ENCODE assay signal across 13 cellular contexts in the genomic region with DNA sequence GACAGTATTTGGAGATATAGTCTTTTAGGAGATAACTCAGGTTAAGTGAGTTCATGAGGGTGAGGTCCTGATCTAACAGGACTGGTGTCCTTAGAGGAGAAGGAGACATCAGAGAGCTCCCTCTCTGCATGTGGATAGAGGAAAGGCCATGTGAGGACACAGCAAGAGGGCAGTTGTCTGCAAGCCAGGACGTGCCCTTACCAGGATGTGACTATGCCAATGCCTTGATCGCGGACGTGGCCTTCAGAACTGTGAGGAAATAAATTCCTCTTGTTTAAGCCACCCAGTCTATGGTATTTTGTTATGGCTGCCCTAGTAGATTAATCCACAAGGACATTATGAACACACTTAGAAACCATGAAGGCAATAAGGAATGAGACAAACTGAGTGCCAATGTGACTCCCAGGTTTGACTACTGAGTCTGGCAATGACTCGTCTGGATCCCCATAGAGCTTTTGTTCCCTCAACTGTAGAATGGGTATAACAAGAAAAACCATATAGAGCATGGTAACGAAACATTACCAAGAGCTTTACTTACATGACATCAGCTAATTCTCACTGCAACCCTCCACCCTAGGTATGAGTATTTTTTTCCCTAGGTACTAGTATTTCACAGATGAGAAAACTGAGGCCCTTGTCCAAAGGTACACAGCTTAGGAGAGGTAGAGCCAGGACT. TPM values are rescaled to one million over a fixed set of nuclear protein-coding genes. Genes with fewer than 3 reads are reported as not detected.
DNase-seq lines count a peak whose midpoint lies in the region; ATAC-seq and TF ChIP-seq lines count a peak whose summit lies in the region.
"Had no signal": no experiment of that assay in that cellular context is flagged by ENCODE, and none has a peak within 500 bp of the region (broad histone marks: within the 10 kb centered on the region; RNA-seq: fewer than 3 reads in every experiment).

No MANE protein-coding gene starts in this region.

- no peak for TF ChIP-seq CTCF in AG10803 (conservative IDR thresholded peaks at IDR 0.05; ENCODE audit: low read length)
- no peak for TF ChIP-seq CTCF in epithelial cell of esophagus (IDR thresholded peaks at IDR 0.05; ENCODE audit: insufficient read depth, low read depth, low read length, missing control alignments)

- no peak overlapping the region for H3K4me3 ChIP-seq in AG10803 (ENCODE audit: low read length)
- H3K4me3 ChIP-seq in epithelial cell of esophagus (ENCODE audit: low read length), result no peak overlapping the region

- ATAC-seq in GM21423 (IDR thresholded peaks at IDR 0.05; ENCODE audit: unreplicated experiment) (no peak), HG03342 (IDR thresholded peaks at IDR 0.05; ENCODE audit: unreplicated experiment) (no peak)
- ATAC-seq: activated T-cell treated with anti-CD3 and anti-CD28 coated beads, Interleukin-2, amount 50 U/mL, for 4 hours; WTC11 had no signal

- DNase-seq in AG10803 (ENCODE audit: low read depth), result peak; percentile 69
- peak; percentile 11 for DNase-seq in NCI-H69 (lab: John Stamatoyannopoulos, UW)
- DNase-seq in epithelial cell of esophagus (ENCODE audit: low read depth), result peak; percentile 95
- DNase-seq in lung microvascular endothelial cell (ENCODE audit: low read depth in 2 of 2), result peak; percentile 54 to 63
- DNase-seq in T-helper 1 cell, result no peak
- DNase-seq in NCI-H1048 (lab: John Stamatoyannopoulos, UW), result no peak
- DNase-seq: activated T-cell treated with anti-CD3 and anti-CD28 coated beads, Interleukin-2, amount 50 U/mL, for 4 hours; kidney; NCI-H446; nephron progenitor cell had no signal

RNA-seq across cellular contexts. Expression of gene URB1, which starts 6.5 kb away (rescaled TPM):
- total RNA-seq in lung microvascular endothelial cell, result 12.6 and 16.5 TPM in 2 replicates

RNA-seq across cellular contexts. Expression of gene EVA1C, which starts 26.2 kb away (rescaled TPM):
- total RNA-seq in lung microvascular endothelial cell, result 13.5 and 13.7 TPM in 2 replicates

Comparison
In these comparisons a context has a peak if more than half of its experiments do, and no peak if none do; other contexts are left out.
1. DNase-seq: peak in AG10803 (single experiment), NCI-H69 (single experiment), epithelial cell of esophagus (single experiment) and lung microvascular endothelial cell (2 of 2); none in T-helper 1 cell (0 of 5) and NCI-H1048 (single experiment).